Comparison of ENCODE assay signal across 8 cellular contexts in genomic region chr4:184453402-184454160, GRCh38. TPM values are rescaled to one million over a fixed set of nuclear protein-coding genes. Genes with fewer than 3 reads are reported as not detected.
A peak's percentile ranks its signal among the peaks of the same experiment; 100 is the strongest.
DNase-seq lines count a peak whose midpoint lies in the region; ATAC-seq, FAIRE-seq and TF ChIP-seq lines count a peak whose summit lies in the region.

No MANE protein-coding gene starts in this region.

- POLR2A ChIA-PET in HepG2 (lab: Yijun Ruan, JAX): no interaction called here

- no peaks in the 10 kb centered on the region for H3K9me3 ChIP-seq in right lobe of liver
- no peaks in the 10 kb centered on the region for H3K9me3 ChIP-seq in HepG2 (ENCODE audit: low read length)
- no peaks in the 10 kb centered on the region for H3K9me3 ChIP-seq in OCI-LY1 (ENCODE audit: low read length)
- no peaks in the 10 kb centered on the region for H3K9me3 ChIP-seq in adrenal gland (replicated peaks in 1 of 3)
- H3K9me3 ChIP-seq in HAP-1: no peaks in the 10 kb centered on the region

- peaks cover 74% of the 10 kb centered on the region for H3K79me2 ChIP-seq in HepG2 (ENCODE audit: insufficient read depth, low read length)
- H3K79me2 ChIP-seq in OCI-LY1 (ENCODE audit: insufficient read depth, low read length): peaks cover 65% of the 10 kb centered on the region

- TF ChIP-seq POLR2A in right lobe of liver (IDR thresholded peaks at IDR 0.05): no peak
- TF ChIP-seq POLR2A in HepG2 (IDR thresholded peaks at IDR 0.05; ENCODE audit: insufficient read depth in 1 of 2, low read depth in 2 of 2, low read length in 2 of 2): no peak
- peak in 1 of 2 donors; percentile 30 for TF ChIP-seq POLR2A in adrenal gland (IDR thresholded peaks at IDR 0.05)

- H3K36me3 ChIP-seq in right lobe of liver (no peaks in the 10 kb centered on the region), HepG2 (replicated peaks in 1 of 2; ENCODE audit: control insufficient read depth in 1 of 2, insufficient read depth in 2 of 2, low read length in 2 of 2) (peaks cover 0 to 9% of the 10 kb centered on the region in 2 experiments; a peak in 2 of 5 replicates), OCI-LY1 (ENCODE audit: insufficient read depth, low read length) (0 out of 2 replicates have a peak, but pooled peaks cover 5% of the 10 kb centered on the region), adrenal gland (replicated peaks in 1 of 2) (no peaks in the 10 kb centered on the region), HAP-1 (replicated peaks) (no peaks in the 10 kb centered on the region)

- H3F3A ChIP-seq in OCI-LY1 (ENCODE audit: insufficient read depth, low read length): no peaks in the 10 kb centered on the region

- H3K27me3 ChIP-seq in right lobe of liver: no peaks in the 10 kb centered on the region
- H3K27me3 ChIP-seq in HepG2 (ENCODE audit: control insufficient read depth in 1 of 2, insufficient read depth in 2 of 2, low read length in 2 of 2): no peaks in the 10 kb centered on the region
- H3K27me3 ChIP-seq in OCI-LY1 (ENCODE audit: insufficient read depth, low read length): no peaks in the 10 kb centered on the region
- H3K27me3 ChIP-seq in adrenal gland: no peaks in the 10 kb centered on the region
- no peaks in the 10 kb centered on the region for H3K27me3 ChIP-seq in HAP-1 (ENCODE audit: low read depth)

- H2AFZ ChIP-seq in HepG2 (ENCODE audit: low read length): no peak overlapping the region
- no peak overlapping the region for H2AFZ ChIP-seq in OCI-LY1 (ENCODE audit: low read length)

- no peaks in the 10 kb centered on the region for H3K9me2 ChIP-seq in OCI-LY1 (ENCODE audit: low read depth, low read length)

- WGBS in right lobe of liver (ENCODE audit: insufficient coverage, low coverage, low lambda C conversion rate, missing lambda C conversion rate): 17% methylated on average over 9 of the region's 10 CpGs
- 67% methylated on average over 10 of the region's 10 CpGs for WGBS in HepG2 (ENCODE audit: low lambda C conversion rate)
- 4 to 8% (median 6%) methylated on average over 10 of the region's 10 CpGs for WGBS in adrenal gland, 4 donors

- H3K27ac ChIP-seq in right lobe of liver (peak overlapping the region; percentile 7 to 22 (median 19)), HepG2 (ENCODE audit: extremely low read length, insufficient read depth, low read length) (no peak overlapping the region), OCI-LY1 (ENCODE audit: low read depth, low read length, poor library complexity, severe bottlenecking) (peak overlapping the region; percentile 76), adrenal gland (peak overlapping the region; percentile 14 to 82 (median 65))

- no peak overlapping the region for H3K4me3 ChIP-seq in right lobe of liver
- no peak overlapping the region for H3K4me3 ChIP-seq in HepG2 (replicated peaks in 1 of 3; ENCODE audit: insufficient read depth in 1 of 3, low read depth in 2 of 3, low read length in 3 of 3)
- H3K4me3 ChIP-seq in OCI-LY1 (ENCODE audit: low read depth, low read length, poor library complexity, severe bottlenecking): peak overlapping the region; percentile 29
- peak overlapping the region in 1 of 4 donors; percentile 27 for H3K4me3 ChIP-seq in adrenal gland
- no peak overlapping the region for H3K4me3 ChIP-seq in HAP-1

- no TSS peak for BruUV-seq in HepG2 (replicated peaks; lab: Mats Ljungman, UMichigan)

- DNase-seq in right lobe of liver (no peak), HepG2 (ENCODE audit: low spot score) (no peak), adrenal gland (peak in 5 of 7 donors; percentile 37 to 72 (median 56)), hepatic stellate cell (ENCODE audit: low spot score) (peak; percentile 87), HAP-1 (ENCODE audit: low spot score in 2 of 2) (no peak)
- peak; percentile 10 for DNase-seq in stimulated activated CD4-positive, alpha-beta T cell treated with anti-CD3 and anti-CD28 coated beads, Interleukin-4, amount 100 ng/mL, for 1 hour

- ATAC-seq in right lobe of liver (peak; percentile 54 to 80 (median 62)), HepG2 (no peak), HG02938 (IDR thresholded peaks at IDR 0.05; ENCODE audit: unreplicated experiment) (peak; percentile 55)

- peaks cover 0 to 43% (median 15%) of the 10 kb centered on the region in 4 donors for H3K4me1 ChIP-seq in right lobe of liver
- H3K4me1 ChIP-seq in HepG2 (ENCODE audit: insufficient read depth, low read length): peaks cover 26% of the 10 kb centered on the region
- H3K4me1 ChIP-seq in OCI-LY1 (ENCODE audit: insufficient read depth, low read length, severe bottlenecking): peaks cover 74% of the 10 kb centered on the region
- H3K4me1 ChIP-seq in adrenal gland (replicated peaks in 1 of 2): peaks cover 36 to 71% of the 10 kb centered on the region in 2 donors
- H3K4me1 ChIP-seq in HAP-1: peaks cover 10% of the 10 kb centered on the region

- H3K9ac ChIP-seq in HepG2 (ENCODE audit: insufficient read depth, low read depth, low read length): no peak overlapping the region
- H3K9ac ChIP-seq in OCI-LY1 (ENCODE audit: low read length): peak overlapping the region; percentile 12; the same call in 1 of the 2 replicates

- TF ChIP-seq RAD21 in HepG2 (CRISPR knock-in tag; IDR thresholded peaks at IDR 0.05): no peak

- FAIRE-seq in HepG2 (lab: Jason Lieb, UNC): no peak

- peaks cover 48% of the 10 kb centered on the region for H4K20me1 ChIP-seq in HepG2 (ENCODE audit: insufficient read depth, low read length)
- H4K20me1 ChIP-seq in OCI-LY1 (ENCODE audit: insufficient read depth, low read length): no peaks in the 10 kb centered on the region

- H3K4me2 ChIP-seq in HepG2 (ENCODE audit: low read depth, low read length): no peak overlapping the region
- H3K4me2 ChIP-seq in OCI-LY1 (ENCODE audit: low read length): peak overlapping the region; percentile 64

- TF ChIP-seq CTCF in right lobe of liver (IDR thresholded peaks at IDR 0.05): no peak
- no peak for TF ChIP-seq CTCF in HepG2 (CRISPR knock-in tag; IDR thresholded peaks at IDR 0.05)
- no peak for TF ChIP-seq CTCF in OCI-LY1 (IDR thresholded peaks at IDR 0.05; ENCODE audit: low read length)
- no peak for TF ChIP-seq CTCF in adrenal gland (IDR thresholded peaks at IDR 0.05)

- in situ Hi-C loops in HepG2 (cut with HindIII; ENCODE audit: extremely low pct_ligation_motif_present, low pct_unique_long_range_greater_than_20kb) (no loop called here), HAP-1 (cut with MboI; ENCODE audit: low sequenced_read_pairs) (no loop called here)

- CTCF ChIA-PET in HepG2 (lab: Yijun Ruan, JAX; ENCODE audit: low intra/inter-chr PET ratio, low total read pairs): no interaction called here

- TF ChIP-seq EP300 in HepG2 (IDR thresholded peaks at IDR 0.05; ENCODE audit: low read depth in 2 of 2, low read length in 2 of 2) (no peak), HepG2 (CRISPR knock-in tag; IDR thresholded peaks at IDR 0.05; ENCODE audit: borderline replicate concordance) (no peak)

- intact Hi-C loops in right lobe of liver (cut with DNase I) (no loop called here), HepG2 (cut with micrococcal nuclease; ENCODE audit: unreplicated experiment) (no loop called here), adrenal gland (cut with DNase I) (loop anchor here in 1 of 2 donors (10.0 kb wide), 1 partner anchor 49 kb away; no protein-coding TSS in a partner anchor)

TF ChIP-seq in HepG2, 621 proteins besides CTCF, POLR2A, EP300 and RAD21 (continues in another document):
- TF ChIP-seq ZNF879 (CRISPR knock-in tag; IDR thresholded peaks at IDR 0.05): no peak
- no peak for TF ChIP-seq THAP8 (CRISPR knock-in tag; IDR thresholded peaks at IDR 0.05; ENCODE audit: borderline replicate concordance)
- no peak for TF ChIP-seq RFX5 (IDR thresholded peaks at IDR 0.05; ENCODE audit: low read depth, low read length)
- no peak for TF ChIP-seq TFAP4 (IDR thresholded peaks at IDR 0.05; ENCODE audit: borderline replicate concordance, low read depth)
- TF ChIP-seq ARNT2 (CRISPR knock-in tag; IDR thresholded peaks at IDR 0.05; ENCODE audit: low read depth): no peak
- no peak for TF ChIP-seq SIX4 (CRISPR knock-in tag; IDR thresholded peaks at IDR 0.05)
- no peak for TF ChIP-seq ZNF3 (CRISPR knock-in tag; IDR thresholded peaks at IDR 0.05)

RNA-seq across cellular contexts. Expression of gene IRF2, which starts 20.8 kb away (rescaled TPM):
- 10 to 100 TPM; 16.9 to 29.0 (median 21.3) TPM for total RNA-seq in right lobe of liver
- total RNA-seq in HepG2 (2016; rRNA removed; fragmentation: Illumina TruSeq; extraction: Trizol): 15.5 and 24.8 TPM in 2 replicates
- total RNA-seq in HepG2 (2016; cell fraction: cytosol; rRNA removed; fragmentation: Illumina TruSeq; extraction: Trizol; ENCODE audit: low read depth): 5.4 TPM in 2 replicates
- total RNA-seq in HepG2 (2016; cell fraction: insoluble cytoplasmic fraction; rRNA removed; fragmentation: Illumina TruSeq; extraction: Trizol): 17.9 and 20.9 TPM in 2 replicates
- total RNA-seq in HepG2 (2016; cell fraction: membrane; rRNA removed; fragmentation: Illumina TruSeq; extraction: Trizol): 7.7 and 9.9 TPM in 2 replicates
- total RNA-seq in HepG2 (2016; cell fraction: nucleus; rRNA removed; fragmentation: Illumina TruSeq; extraction: Trizol): 17.7 and 22.0 TPM in 2 replicates
- 26.0 and 28.8 TPM in 2 replicates for polyA plus RNA-seq in HepG2 (2011; rRNA removed)
- 21.1 and 25.7 TPM in 2 replicates for polyA plus RNA-seq in HepG2 (2011; cell fraction: cytosol; rRNA removed)
- polyA plus RNA-seq in HepG2 (2011; cell fraction: nucleus; rRNA removed): 16.4 and 17.7 TPM in 2 replicates
- 21.7 and 29.0 TPM in 2 replicates for polyA plus RNA-seq in HepG2 (2012)
- 1.6 and 1.8 TPM in 2 replicates for polyA plus RNA-seq in HepG2 (2016; cell fraction: cytosol; fragmentation: Illumina TruSeq; extraction: Trizol; ENCODE audit: low read depth)
- polyA plus RNA-seq in HepG2 (2016; cell fraction: insoluble cytoplasmic fraction; fragmentation: Illumina TruSeq; extraction: Trizol; ENCODE audit: low read depth): 24.7 and 29.5 TPM in 2 replicates
- 4.4 and 4.5 TPM in 2 replicates for polyA plus RNA-seq in HepG2 (2016; cell fraction: membrane; fragmentation: Illumina TruSeq; extraction: Trizol; ENCODE audit: low read depth)
- polyA plus RNA-seq in HepG2 (2016; cell fraction: nucleus; fragmentation: Illumina TruSeq; extraction: Trizol; ENCODE audit: insufficient read depth, low read depth): 14.4 and 16.3 TPM in 2 replicates
- 18.1 and 29.1 TPM in 2 replicates for polyA minus RNA-seq in HepG2 (2011; rRNA and poly(A)+ RNA removed; ENCODE audit: low replicate concordance)
- 29.9 and 31.0 TPM in 2 replicates for polyA minus RNA-seq in HepG2 (2011; cell fraction: cytosol; rRNA and poly(A)+ RNA removed)
- polyA minus RNA-seq in HepG2 (2011; cell fraction: nucleus; rRNA and poly(A)+ RNA removed): 43.4 and 57.2 TPM in 2 replicates
- total RNA-seq in adrenal gland: 10 to 100 TPM; 35.4 to 93.1 (median 58.3) TPM
- polyA plus RNA-seq in adrenal gland: 10 to 100 TPM; 19.0 to 69.7 (median 20.0) TPM

Comparison
In these comparisons a context has a peak if more than half of its experiments do, and no peak if none do; other contexts are left out.
1. DNase-seq: peak in adrenal gland (5 of 7), hepatic stellate cell (single experiment) and stimulated activated CD4-positive, alpha-beta T cell treated with anti-CD3 and anti-CD28 coated beads, Interleukin-4, amount 100 ng/mL, for 1 hour (single experiment); none in right lobe of liver (0 of 3), HepG2 (single experiment) and HAP-1 (0 of 2).